Comparison of ENCODE assay signal across 19 cellular contexts in genomic region chr10:78624791-78625190, GRCh38.
DNase-seq lines count a peak whose midpoint lies in the region; ATAC-seq, FAIRE-seq and TF ChIP-seq lines count a peak whose summit lies in the region.
"Had no signal": no experiment of that assay in that cellular context is flagged by ENCODE, and none has a peak within 500 bp of the region (broad histone marks: within the 10 kb centered on the region; RNA-seq: fewer than 3 reads in every experiment).

No MANE protein-coding gene starts in this region.

- peaks cover 29% of the 10 kb centered on the region for H3K4me1 ChIP-seq in HepG2 (ENCODE audit: insufficient read depth, low read length)
- peaks cover 0 to 4% (median 0%) of the 10 kb centered on the region in 4 donors for H3K4me1 ChIP-seq in right lobe of liver
- H3K4me1 ChIP-seq in thyroid gland = peaks cover 5 to 11% of the 10 kb centered on the region in 2 donors

- FAIRE-seq in HepG2 (lab: Jason Lieb, UNC) = no peak
- FAIRE-seq: GM12892, GM18507, H54 had no signal

- no peak overlapping the region for H3K27ac Mint-ChIP-seq in stimulated activated naive CD8-positive, alpha-beta T cell treated with anti-CD3 and anti-CD28 coated beads, Interleukin-15, amount 100 ng/mL, for 72 hours
- H3K27ac Mint-ChIP-seq: B cell, GM23338 had no signal

- H3K4me3 ChIP-seq in HepG2 (replicated peaks in 1 of 3; ENCODE audit: insufficient read depth in 1 of 3, low read depth in 2 of 3, low read length in 3 of 3) (no peak overlapping the region), right lobe of liver (no peak overlapping the region), coronary artery (no peak overlapping the region), thyroid gland (replicated peaks in 1 of 3) (no peak overlapping the region)
- H3K4me3 ChIP-seq: BLaER1 treated with 17β-estradiol and CSF1 and Interleukin-3, amounts not matched to agents 10 nM and 100 nM; GM23338 had no signal

- DNase-seq in HepG2 (ENCODE audit: low spot score) = no peak
- no peak for DNase-seq in right lobe of liver
- DNase-seq in coronary artery (ENCODE audit: low spot score) = peak; percentile 59
- DNase-seq in mesenteric fat pad (ENCODE audit: low spot score) = peak; percentile 55
- DNase-seq in thyroid gland = no peak
- no peak for DNase-seq in germinal center (ENCODE audit: low spot score)
- DNase-seq in COLO668 (lab: John Stamatoyannopoulos, UW; ENCODE audit: unreplicated experiment) = no peak
- DNase-seq in stimulated activated naive CD8-positive, alpha-beta T cell treated with anti-CD3 and anti-CD28 coated beads, Interleukin-15, amount 100 ng/mL, for 72 hours = no peak
- DNase-seq: 8988T, DMS153, DMS79, GDM1, HCEC 1CT had no signal

- WGBS in HepG2 (ENCODE audit: low lambda C conversion rate) = 24% methylated on average over 2 of the region's 2 CpGs
- WGBS in right lobe of liver (ENCODE audit: insufficient coverage, low coverage, low lambda C conversion rate, missing lambda C conversion rate) = 44% methylated on average over 1 of the region's 2 CpGs
- 83 to 89% methylated on average over 2 of the region's 2 CpGs for WGBS in thyroid gland, 2 donors

- in situ Hi-C loops in HepG2 (cut with HindIII; ENCODE audit: extremely low pct_ligation_motif_present, low pct_unique_long_range_greater_than_20kb) = no loop called here

- no peaks in the 10 kb centered on the region for H3K9me3 ChIP-seq in HepG2 (ENCODE audit: low read length)
- no peaks in the 10 kb centered on the region for H3K9me3 ChIP-seq in right lobe of liver
- H3K9me3 ChIP-seq in thyroid gland = no peaks in the 10 kb centered on the region
- H3K9me3 ChIP-seq: BLaER1 treated with 17β-estradiol and CSF1 and Interleukin-3, amounts not matched to agents 10 nM and 100 nM had no signal

- no peaks in the 10 kb centered on the region for H3K79me2 ChIP-seq in HepG2 (ENCODE audit: insufficient read depth, low read length)

- no peak overlapping the region for H3K4me2 ChIP-seq in HepG2 (ENCODE audit: low read depth, low read length)
- H3K4me2 ChIP-seq: BLaER1 treated with 17β-estradiol and CSF1 and Interleukin-3, amounts not matched to agents 10 nM and 100 nM; GM23338 had no signal

- no peaks in the 10 kb centered on the region for H3K9me3 Mint-ChIP-seq in stimulated activated naive CD8-positive, alpha-beta T cell treated with anti-CD3 and anti-CD28 coated beads, Interleukin-15, amount 100 ng/mL, for 72 hours
- H3K9me3 Mint-ChIP-seq: GM23338 had no signal

- peaks cover 5% of the 10 kb centered on the region for H3K4me1 Mint-ChIP-seq in stimulated activated naive CD8-positive, alpha-beta T cell treated with anti-CD3 and anti-CD28 coated beads, Interleukin-15, amount 100 ng/mL, for 72 hours

- no peak overlapping the region for H2AFZ ChIP-seq in HepG2 (ENCODE audit: low read length)
- H2AFZ ChIP-seq: GM23338 had no signal

- H3K9ac ChIP-seq in HepG2 (ENCODE audit: insufficient read depth, low read depth, low read length) = no peak overlapping the region
- H3K9ac ChIP-seq: BLaER1 treated with 17β-estradiol and CSF1 and Interleukin-3, amounts not matched to agents 10 nM and 100 nM had no signal

- TF ChIP-seq POLR2A in HepG2 (IDR thresholded peaks at IDR 0.05; ENCODE audit: insufficient read depth in 1 of 2, low read depth in 2 of 2, low read length in 2 of 2) (no peak), right lobe of liver (IDR thresholded peaks at IDR 0.05) (no peak), thyroid gland (IDR thresholded peaks at IDR 0.05) (no peak)

- ATAC-seq in HepG2 (no peak), right lobe of liver (no peak)
- ATAC-seq in stimulated activated naive CD8-positive, alpha-beta T cell treated with anti-CD3 and anti-CD28 coated beads, Interleukin-15, amount 100 ng/mL, for 72 hours = no peak
- ATAC-seq: GM23338 had no signal

- TF ChIP-seq EP300 in HepG2 (IDR thresholded peaks at IDR 0.05; ENCODE audit: low read depth in 2 of 2, low read length in 2 of 2) (no peak), HepG2 (CRISPR knock-in tag; IDR thresholded peaks at IDR 0.05; ENCODE audit: borderline replicate concordance) (no peak)

- H3K36me3 ChIP-seq in HepG2 (replicated peaks in 1 of 2; ENCODE audit: control insufficient read depth in 1 of 2, insufficient read depth in 2 of 2, low read length in 2 of 2) (no peaks in the 10 kb centered on the region), right lobe of liver (no peaks in the 10 kb centered on the region), thyroid gland (no peaks in the 10 kb centered on the region)
- H3K36me3 ChIP-seq: BLaER1 treated with 17β-estradiol and CSF1 and Interleukin-3, amounts not matched to agents 10 nM and 100 nM had no signal

- H3K27ac ChIP-seq in HepG2 (ENCODE audit: extremely low read length, insufficient read depth, low read length) (no peak overlapping the region), right lobe of liver (no peak overlapping the region), coronary artery (no peak overlapping the region), thyroid gland (peak overlapping the region in 2 of 3 donors; percentile 18 to 48)
- H3K27ac ChIP-seq: BLaER1 treated with 17β-estradiol and CSF1 and Interleukin-3, amounts not matched to agents 10 nM and 100 nM had no signal

- H4K20me1 ChIP-seq in HepG2 (ENCODE audit: insufficient read depth, low read length) = no peaks in the 10 kb centered on the region
- H4K20me1 ChIP-seq: BLaER1 treated with 17β-estradiol and CSF1 and Interleukin-3, amounts not matched to agents 10 nM and 100 nM had no signal

- H3K27me3 Mint-ChIP-seq in stimulated activated naive CD8-positive, alpha-beta T cell treated with anti-CD3 and anti-CD28 coated beads, Interleukin-15, amount 100 ng/mL, for 72 hours = peaks cover 11% of the 10 kb centered on the region

- peaks cover 2 to 3% of the 10 kb centered on the region in 2 experiments; a peak in 1 of 5 replicates for H3K27me3 ChIP-seq in HepG2 (ENCODE audit: control insufficient read depth in 1 of 2, insufficient read depth in 2 of 2, low read length in 2 of 2)
- no peaks in the 10 kb centered on the region for H3K27me3 ChIP-seq in right lobe of liver
- H3K27me3 ChIP-seq in thyroid gland = no peaks in the 10 kb centered on the region
- H3K27me3 ChIP-seq: BLaER1 treated with 17β-estradiol and CSF1 and Interleukin-3, amounts not matched to agents 10 nM and 100 nM had no signal

- CTCF ChIA-PET in HepG2 (lab: Yijun Ruan, JAX; ENCODE audit: low intra/inter-chr PET ratio, low total read pairs) = no interaction called here

- no TSS peak for BruUV-seq in HepG2 (replicated peaks; lab: Mats Ljungman, UMichigan)

- intact Hi-C loops in HepG2 (cut with micrococcal nuclease; ENCODE audit: unreplicated experiment) = no loop called here
- intact Hi-C loops in right lobe of liver (cut with DNase I) = no loop called here
- intact Hi-C loops in thyroid gland (cut with DNase I) = no loop called here

- no peak for TF ChIP-seq RAD21 in HepG2 (CRISPR knock-in tag; IDR thresholded peaks at IDR 0.05)

- TF ChIP-seq CTCF in HepG2 (CRISPR knock-in tag; IDR thresholded peaks at IDR 0.05) (no peak), right lobe of liver (IDR thresholded peaks at IDR 0.05) (no peak), coronary artery (IDR thresholded peaks at IDR 0.05) (no peak), thyroid gland (IDR thresholded peaks at IDR 0.05) (no peak)

- no peak overlapping the region for H3K4me3 Mint-ChIP-seq in stimulated activated naive CD8-positive, alpha-beta T cell treated with anti-CD3 and anti-CD28 coated beads, Interleukin-15, amount 100 ng/mL, for 72 hours
- H3K4me3 Mint-ChIP-seq: B cell, GM23338 had no signal

- POLR2A ChIA-PET in HepG2 (lab: Yijun Ruan, JAX) = interaction anchor here (1.2 kb wide), 1 partner anchor 11 kb away, joined by 3 read pairs; no protein-coding TSS in a partner anchor

Comparison
In these comparisons a context has a peak if more than half of its experiments do, and no peak if none do; other contexts are left out.
1. DNase-seq: peak in coronary artery (single experiment) and mesenteric fat pad (single experiment); none in HepG2 (single experiment), right lobe of liver (0 of 3), thyroid gland (0 of 2), germinal center (single experiment), COLO668 (single experiment) and stimulated activated naive CD8-positive, alpha-beta T cell treated with anti-CD3 and anti-CD28 coated beads, Interleukin-15, amount 100 ng/mL, for 72 hours (0 of 2).
2. H3K27ac ChIP-seq: peak in thyroid gland (2 of 3); none in HepG2 (single experiment), right lobe of liver (0 of 3) and coronary artery (0 of 2).